ENCODE assay signal across 16 cellular contexts in genomic region chr3:13134879-13135206, GRCh38.
"Had no signal": no experiment of that assay in that cellular context is flagged by ENCODE, and none has a peak within 500 bp of the region (broad histone marks: within the 10 kb centered on the region; RNA-seq: fewer than 3 reads in every experiment).

No MANE protein-coding gene starts in this region.

- H3K4me3 Mint-ChIP-seq: activated CD4-positive, alpha-beta memory T cell treated with anti-CD3 and anti-CD28 coated beads for 36 hours; activated naive CD8-positive, alpha-beta T cell; brain; naive thymus-derived CD8-positive, alpha-beta T cell; neural crest cell; type B pancreatic cell had no signal

- H3K27ac Mint-ChIP-seq: activated CD4-positive, alpha-beta memory T cell treated with anti-CD3 and anti-CD28 coated beads for 36 hours; activated naive CD8-positive, alpha-beta T cell; naive thymus-derived CD8-positive, alpha-beta T cell; type B pancreatic cell had no signal

- ATAC-seq: gastroesophageal sphincter; naive thymus-derived CD8-positive, alpha-beta T cell had no signal

- H3K9me3 Mint-ChIP-seq: activated CD4-positive, alpha-beta memory T cell treated with anti-CD3 and anti-CD28 coated beads for 36 hours; naive thymus-derived CD8-positive, alpha-beta T cell; neural crest cell; type B pancreatic cell had no signal

- H3K4me1 Mint-ChIP-seq: neural crest cell had no signal

- H3K36me3 Mint-ChIP-seq: activated CD4-positive, alpha-beta memory T cell treated with anti-CD3 and anti-CD28 coated beads for 36 hours; activated naive CD8-positive, alpha-beta T cell; brain; naive thymus-derived CD8-positive, alpha-beta T cell; type B pancreatic cell had no signal

- DNase-seq: activated CD4-positive, alpha-beta memory T cell treated with anti-CD3 and anti-CD28 coated beads for 36 hours; activated CD4-positive, alpha-beta T cell treated with anti-CD3 and anti-CD28 coated beads for 4 hours; activated naive CD4-positive, alpha-beta T cell treated with Interleukin-2 at 50 U/mL for 16 hours; activated T-cell treated with anti-CD3 and anti-CD28 coated beads, Interleukin-2, amount 50 U/mL, for 48 hours; kidney; left colon; nucleus accumbens; stimulated activated CD4-positive, alpha-beta T cell treated with anti-CD3 and anti-CD28 coated beads, Interleukin-2, amount 100 ng/mL, for 48 hours; stimulated activated naive CD4-positive, alpha-beta T cell treated with Interleukin-2 at 50 U/mL for 16 hours; testis had no signal
